1 cellular context compared by ENCODE assay signal in genomic region chr10:6503171-6503570, GRCh38.
TF ChIP-seq lines count a peak whose summit lies in the region.

No MANE protein-coding gene starts in this region.

TF ChIP-seq in GM12878, 131 proteins besides CTCF, POLR2A, EP300 and RAD21 (continued from another document):
- TF ChIP-seq MLLT1 (IDR thresholded peaks at IDR 0.05), result 0 out of 2 replicates have a peak, but pooled peaks have one; percentile 33
- peak; percentile 56; the same call in 1 of the 2 replicates for TF ChIP-seq MTA2 (IDR thresholded peaks at IDR 0.05; ENCODE audit: low read depth)
- peak; percentile 60 to 62; a peak in 3 of 4 replicates for TF ChIP-seq IKZF2 (IDR thresholded peaks at IDR 0.05)
- no peak for TF ChIP-seq JUND (IDR thresholded peaks at IDR 0.05; ENCODE audit: low read depth, low read length)
